Comparison of ENCODE assay signal across 18 cellular contexts in the genomic region with DNA sequence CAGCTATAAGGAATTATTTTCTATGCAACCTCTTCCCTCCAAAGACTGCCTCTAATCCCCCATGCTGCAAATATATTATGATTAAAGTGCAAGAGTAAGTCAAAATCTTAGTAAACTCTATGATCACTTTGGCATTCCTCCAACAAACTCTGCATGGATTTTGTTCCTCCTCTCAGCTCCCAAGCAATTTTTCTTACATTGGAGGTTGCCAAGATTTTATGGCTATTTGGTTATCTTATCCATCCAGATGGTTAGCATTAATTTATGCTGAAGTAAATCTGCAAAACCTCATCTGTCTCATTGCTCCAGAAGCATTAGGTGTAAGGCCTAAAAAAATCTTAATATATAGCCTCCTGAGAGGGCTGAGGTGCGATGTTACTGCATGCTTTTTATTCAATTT.
DNase-seq lines count a peak whose midpoint lies in the region; ATAC-seq and TF ChIP-seq lines count a peak whose summit lies in the region.
"Had no signal": no experiment of that assay in that cellular context is flagged by ENCODE, and none has a peak within 500 bp of the region (broad histone marks: within the 10 kb centered on the region; RNA-seq: fewer than 3 reads in every experiment).

No MANE protein-coding gene starts in this region.

- no peak for ATAC-seq in DND-41 (ENCODE audit: insufficient read depth, low read depth)
- ATAC-seq in GM19467 (IDR thresholded peaks at IDR 0.05; ENCODE audit: unreplicated experiment), result no peak
- no peak for ATAC-seq in HG03354 (IDR thresholded peaks at IDR 0.05; ENCODE audit: poor library complexity, severe bottlenecking, unreplicated experiment)
- no peak for ATAC-seq in Right ventricle myocardium inferior
- ATAC-seq: activated CD4-positive, CD25-positive, alpha-beta regulatory T cell treated with anti-CD3 and anti-CD28 coated beads, Interleukin-2, amount 50 U/mL, for 24 hours; activated naive CD4-positive, alpha-beta T cell treated with anti-CD3 and anti-CD28 coated beads, Interleukin-2, amount 50 U/mL, for 72 hours; HCT116; T-cell had no signal

- no peaks in the 10 kb centered on the region for H3K27me3 ChIP-seq in A673 (replicated peaks; ENCODE audit: insufficient read depth, low read depth, low read length, poor library complexity)
- H3K27me3 ChIP-seq in DND-41 (ENCODE audit: insufficient read depth, low read length, poor library complexity), result no peaks in the 10 kb centered on the region
- H3K27me3 ChIP-seq: Peyer's patch had no signal

- BruUV-seq in A673 (replicated peaks; lab: Mats Ljungman, UMichigan), result no TSS peak

- peaks cover 99% of the 10 kb centered on the region for H3K79me2 ChIP-seq in DND-41 (ENCODE audit: insufficient read depth, low read length)

- H3K36me3 ChIP-seq in A673 (ENCODE audit: insufficient read depth, low read length, poor library complexity, severe bottlenecking) (no peaks in the 10 kb centered on the region), DND-41 (ENCODE audit: insufficient read depth, low read length) (peaks cover 22% of the 10 kb centered on the region)
- H3K36me3 ChIP-seq: Peyer's patch had no signal

- no peaks in the 10 kb centered on the region for H3K4me1 ChIP-seq in A673 (ENCODE audit: insufficient read depth, low read length, poor library complexity, severe bottlenecking)
- H3K4me1 ChIP-seq in DND-41 (ENCODE audit: insufficient read depth, low read length), result peaks cover 96% of the 10 kb centered on the region
- H3K4me1 ChIP-seq: Peyer's patch had no signal

- CTCF ChIA-PET in A673 (lab: Charles Lee), result no interaction called here

- no peak overlapping the region for H2AFZ ChIP-seq in DND-41 (ENCODE audit: low read depth, low read length)

- H3K4me2 ChIP-seq in DND-41 (ENCODE audit: insufficient read depth, low read length), result no peak overlapping the region

- intact Hi-C loops in A673 (cut with micrococcal nuclease; ENCODE audit: unreplicated experiment) (no loop called here), Right ventricle myocardium inferior (cut with DNase I) (loop anchor here (5.0 kb wide), 1 partner anchor 172 kb away; no protein-coding TSS in a partner anchor)

- H3K4me3 ChIP-seq in A673 (ENCODE audit: low read depth, low read length, poor library complexity, severe bottlenecking), result no peak overlapping the region
- H3K4me3 ChIP-seq in DND-41 (ENCODE audit: low read depth in 1 of 2, low read length in 2 of 2), result no peak overlapping the region
- H3K4me3 ChIP-seq: Peyer's patch had no signal

- DNase-seq in A673 (ENCODE audit: low spot score) (peak; percentile 23), DND-41 (no peak), RPMI7951 (ENCODE audit: low read depth) (peak; percentile 58), erythroblast (lab: John Stamatoyannopoulos, UW) (peak; percentile 13 to 34), COR-L47 (lab: John Stamatoyannopoulos, UW) (no peak), Right ventricle myocardium inferior (ENCODE audit: missing footprints) (no peak)
- DNase-seq: Calu3, cerebellar nuclear complex, NCI-H1092, NCI-H510A treated with DMSO at 0.1 percent for 48 hours, Peyer's patch, retina, T-cell had no signal

- H4K20me1 ChIP-seq in DND-41 (ENCODE audit: insufficient read depth, low read length), result peaks cover 62% of the 10 kb centered on the region

- H3K9ac ChIP-seq in DND-41 (ENCODE audit: low read depth, low read length), result no peak overlapping the region

- POLR2A ChIA-PET in A673 (lab: Charles Lee; ENCODE audit: low non-redundant PET), result no interaction called here

- H3K9me3 ChIP-seq in A673 (ENCODE audit: low read depth, low read length, poor library complexity, severe bottlenecking) (no peaks in the 10 kb centered on the region), DND-41 (ENCODE audit: insufficient read depth, low read length, severe bottlenecking) (no peaks in the 10 kb centered on the region)
- H3K9me3 ChIP-seq: Peyer's patch had no signal

- TF ChIP-seq CTCF in A673 (conservative IDR thresholded peaks at IDR 0.05; ENCODE audit: low read depth, low read length) (no peak), DND-41 (IDR thresholded peaks at IDR 0.05; ENCODE audit: borderline replicate concordance, extremely low read depth, low read length, poor library complexity, severe bottlenecking) (no peak)

- no peak overlapping the region for H3K27ac ChIP-seq in A673 (ENCODE audit: low read depth, low read length, poor library complexity, severe bottlenecking)
- H3K27ac ChIP-seq in DND-41 (ENCODE audit: low read length), result peak overlapping the region; percentile 50; the same call in 1 of the 2 replicates
- H3K27ac ChIP-seq: Peyer's patch had no signal

- no peak for TF ChIP-seq POLR2A in erythroblast (IDR thresholded peaks at IDR 0.05; ENCODE audit: low read length)

Comparison
In these comparisons a context has a peak if more than half of its experiments do, and no peak if none do; other contexts are left out.
1. DNase-seq: peak in A673 (single experiment), RPMI7951 (single experiment) and erythroblast (2 of 2); none in DND-41 (single experiment), COR-L47 (single experiment) and Right ventricle myocardium inferior (single experiment).